9 cellular contexts compared by ENCODE assay signal in genomic region chr17:35764123-35764991, GRCh38. TPM values are rescaled to one million over a fixed set of nuclear protein-coding genes. Genes with fewer than 3 reads are reported as not detected.
DNase-seq lines count a peak whose midpoint lies in the region; ATAC-seq and TF ChIP-seq lines count a peak whose summit lies in the region.
"Had no signal": no experiment of that assay in that cellular context is flagged by ENCODE, and none has a peak within 500 bp of the region (broad histone marks: within the 10 kb centered on the region; RNA-seq: fewer than 3 reads in every experiment).

No MANE protein-coding gene starts in this region.

- H3K36me3 ChIP-seq in BJ (ENCODE audit: control insufficient read depth, insufficient read depth, low read length), result no peaks in the 10 kb centered on the region

- POLR2A ChIA-PET in BJ (lab: Charles Lee), result interaction anchor here (0.7 kb wide), 1 partner anchor 45 kb away, joined by 3 read pairs; the partner anchor contains the start of gene TAF15

- whole genome bisulfite sequencing in lower leg skin, 2 donors, result 5 to 6% methylated on average over 55 to 63 of the region's 75 CpGs

- H3K4me3 ChIP-seq in BJ (ENCODE audit: low read depth, low read length) (peak overlapping the region; percentile 34), lower leg skin (ENCODE audit: low read depth, poor library complexity, severe bottlenecking) (no peak overlapping the region)

- H3K27me3 ChIP-seq in BJ (ENCODE audit: control insufficient read depth, insufficient read depth, low read length), result peaks cover 11% of the 10 kb centered on the region

- no peak for TF ChIP-seq POLR2A in lower leg skin (IDR thresholded peaks at IDR 0.05)

- TF ChIP-seq CTCF in BJ (IDR thresholded peaks at IDR 0.05; ENCODE audit: insufficient read depth, low read depth, low read length), result peak; percentile 84
- TF ChIP-seq CTCF in lower leg skin (IDR thresholded peaks at IDR 0.05), result peak in 1 of 3 donors; percentile 81

- no peak for DNase-seq in BJ (ENCODE audit: low read depth)
- DNase-seq in NCI-H526 treated with DMSO at 0.1 percent for 48 hours (lab: John Stamatoyannopoulos, UW), result peak; percentile 77
- DNase-seq in activated CD4-positive, alpha-beta T cell treated with anti-CD3 and anti-CD28 coated beads, Interleukin-2, amount 50 U/mL, for 4 hours, result peak; percentile 76 to 78
- peak; percentile 94 for DNase-seq in dermis blood vessel endothelial cell
- peak; percentile 47 to 96 for DNase-seq in lower leg skin (ENCODE audit: low spot score in 2 of 2)
- peak; percentile 87 for DNase-seq in stimulated activated CD4-positive, alpha-beta T cell treated with anti-CD3 and anti-CD28 coated beads, Interleukin-4, amount 100 ng/mL, for 24 hours

- ATAC-seq in GM19351 (IDR thresholded peaks at IDR 0.05; ENCODE audit: unreplicated experiment), result peak; percentile 84
- ATAC-seq in HG03558 (IDR thresholded peaks at IDR 0.05; ENCODE audit: extremely low read depth, unreplicated experiment), result peak; percentile 73

- CTCF ChIA-PET in BJ (lab: Yijun Ruan, JAX), result interaction anchor here (0.6 to 14.9 kb wide), 25 partner anchors 8 to 188 kb away, joined by 3 to 425 read pairs (median 8); partner anchors contain the start of genes GAS2L2, MMP28 and TAF15

- intact Hi-C loops in lower leg skin (cut with DNase I; ENCODE audit: low total_unique reads), result loop anchor here (2.0 kb wide), 1 partner anchor 42 kb away; no protein-coding TSS in a partner anchor

RNA-seq across cellular contexts. Expression of gene C17orf50, which starts 3.7 kb away (rescaled TPM):
- polyA plus RNA-seq in BJ (2011; rRNA removed), result not detected in 2 replicates
- polyA minus RNA-seq in BJ (2011; rRNA and poly(A)+ RNA removed), result not detected in 2 replicates
- total RNA-seq in dermis blood vessel endothelial cell, result not detected in 2 replicates
- total RNA-seq in lower leg skin, result not detected
- total RNA-seq: T-helper 2 cell treated with Interferon-gamma antibody and Interleukin-4, amounts not matched to agents 100 ng/mL and 5 ng/mL, for 36 hours had no signal

RNA-seq across cellular contexts. Expression of gene GAS2L2, which starts 11.3 kb away (rescaled TPM):
- polyA plus RNA-seq in BJ (2011; rRNA removed), result not detected in 2 replicates
- polyA minus RNA-seq in BJ (2011; rRNA and poly(A)+ RNA removed), result not detected in 2 replicates
- total RNA-seq in dermis blood vessel endothelial cell (0.05 and 0.17 TPM in 2 replicates), lower leg skin (under 1 TPM in 1 of 4 donors, not detected in 3; 0.93 TPM)
- total RNA-seq: T-helper 2 cell treated with Interferon-gamma antibody and Interleukin-4, amounts not matched to agents 100 ng/mL and 5 ng/mL, for 36 hours had no signal

RNA-seq across cellular contexts. Expression of gene MMP28, which starts 31.1 kb away (rescaled TPM):
- 0.15 and 0.28 TPM in 2 replicates for polyA plus RNA-seq in BJ (2011; rRNA removed)
- polyA minus RNA-seq in BJ (2011; rRNA and poly(A)+ RNA removed), result not detected in 2 replicates
- 14.1 and 38.1 TPM in 2 replicates for total RNA-seq in dermis blood vessel endothelial cell
- total RNA-seq in lower leg skin, result 100 to 1,000 TPM in 1 of 4 donors, 10 to 100 TPM in 3; 62.5 to 115 (median 79.1) TPM
- total RNA-seq: T-helper 2 cell treated with Interferon-gamma antibody and Interleukin-4, amounts not matched to agents 100 ng/mL and 5 ng/mL, for 36 hours had no signal

RNA-seq across cellular contexts. Expression of gene RASL10B, which starts 32.9 kb away (rescaled TPM):
- 3.2 and 4.5 TPM in 2 replicates for polyA plus RNA-seq in BJ (2011; rRNA removed)
- 4.1 and 8.4 TPM in 2 replicates for polyA minus RNA-seq in BJ (2011; rRNA and poly(A)+ RNA removed)
- total RNA-seq in dermis blood vessel endothelial cell, result under 0.01 and 0.09 TPM in 2 replicates
- total RNA-seq in lower leg skin, result 1 to 10 TPM in 3 of 4 donors, under 1 TPM in 1; 0.66 to 2.4 (median 1.5) TPM

RNA-seq across cellular contexts. Expression of gene TAF15, which starts 44.9 kb away (rescaled TPM):
- 27.4 and 49.6 TPM in 2 replicates for polyA plus RNA-seq in BJ (2011; rRNA removed)
- 28.7 and 35.9 TPM in 2 replicates for polyA minus RNA-seq in BJ (2011; rRNA and poly(A)+ RNA removed)
- total RNA-seq in dermis blood vessel endothelial cell (68.1 and 115 TPM in 2 replicates), lower leg skin (10 to 100 TPM; 39.0 to 79.0 (median 60.0) TPM)
